Comparison of ENCODE assay signal across 8 cellular contexts in genomic region chr10:101031128-101031795, GRCh38. TPM values are rescaled to one million over a fixed set of nuclear protein-coding genes. Genes with fewer than 3 reads are reported as not detected.
DNase-seq lines count a peak whose midpoint lies in the region; ATAC-seq, FAIRE-seq and TF ChIP-seq lines count a peak whose summit lies in the region.

Gene PDZD7 (minus strand): TSS chr10:101031129. CDS start chr10:101030219, 910 bp downstream.
Gene SFXN3 (plus strand): TSS chr10:101031234. CDS start chr10:101034695, 3,461 bp downstream.

- H3K4me2 ChIP-seq in A549, result peak within 1 kb of the TSS; percentile 96

- TF ChIP-seq RAD21 in A549 (conservative IDR thresholded peaks at IDR 0.05 in 1 of 2, IDR thresholded peaks at IDR 0.05 in 1 of 2), result no peak

- POLR2A ChIA-PET in A549 (lab: Yijun Ruan, JAX), result interaction anchor here (1.0 to 2.3 kb wide), 7 partner anchors 10 to 35 kb away, joined by 3 to 18 read pairs (median 5); partner anchors contain the start of gene KAZALD1

- TF ChIP-seq EP300 in A549 (IDR thresholded peaks at IDR 0.05), result no peak

- FAIRE-seq in A549 (lab: Jason Lieb, UNC), result no peak

- 0% methylated on average over 9 of the region's 38 CpGs for WGBS in A549 (ENCODE audit: missing lambda C conversion rate)

- H3K4me3 ChIP-seq in A549 (peak within 1 kb of the TSS; percentile 77), cardiac fibroblast (replicated peaks in 1 of 2; ENCODE audit: low read depth in 2 of 2, low read length in 2 of 2) (peak within 1 kb of the TSS; percentile 61 to 77)

- H3K27ac ChIP-seq in A549, result peak within 1 kb of the TSS; percentile 75 to 92

- no peaks in the 10 kb centered on the region for H3K9me3 ChIP-seq in A549

- DNase-seq in A549 (ENCODE audit: low read depth in 1 of 2, low spot score in 1 of 2), result peak; percentile 92 to 95
- DNase-seq in NCI-H2196 treated with DMSO at 0.1 percent for 48 hours (lab: John Stamatoyannopoulos, UW; ENCODE audit: unreplicated experiment), result peak; percentile 40
- peak; percentile 93 to 96 (median 94) for DNase-seq in activated CD4-positive, CD25-positive, alpha-beta regulatory T cell (lab: John Stamatoyannopoulos, UW)
- DNase-seq in cardiac fibroblast (ENCODE audit: low read depth in 2 of 2), result peak; percentile 95 to 97
- peak; percentile 94 for DNase-seq in iris pigment epithelial cell (ENCODE audit: low read depth)
- DNase-seq in stimulated activated CD4-positive, alpha-beta T cell treated with anti-CD3 and anti-CD28 coated beads, Interleukin-12 subunit alpha, Interleukin-12 subunit beta, amount 100 ng/mL, for 24 hours (ENCODE audit: low read depth in 2 of 2), result peak; percentile 87 to 98

- CTCF ChIA-PET in A549 (lab: Yijun Ruan, JAX), result interaction anchor here (2.1 to 59.3 kb wide), 7 partner anchors 10 to 111 kb away, joined by 5 to 2364 read pairs (median 73); partner anchors contain the start of genes KAZALD1, LZTS2 and SEMA4G

- peaks cover 27% of the 10 kb centered on the region for H3K4me1 ChIP-seq in A549

- TF ChIP-seq POLR2A in A549 (IDR thresholded peaks at IDR 0.05; ENCODE audit: low read length), result peak; percentile 27

- ATAC-seq in A549, result peak; percentile 80 to 93
- ATAC-seq in GM18867 (IDR thresholded peaks at IDR 0.05; ENCODE audit: unreplicated experiment), result peak; percentile 95
- ATAC-seq in HG03103 (IDR thresholded peaks at IDR 0.05; ENCODE audit: low read depth, unreplicated experiment), result peak; percentile 88

- no peak for TF ChIP-seq CTCF in A549 (IDR thresholded peaks at IDR 0.05)
- no peak for TF ChIP-seq CTCF in cardiac fibroblast (IDR thresholded peaks at IDR 0.05; ENCODE audit: low read depth, low read length)

TF ChIP-seq in A549, 52 proteins besides CTCF, POLR2A, EP300 and RAD21:
- no peak for TF ChIP-seq HEYL (CRISPR knock-in tag; IDR thresholded peaks at IDR 0.05)
- peak; percentile 15; the same call in 1 of the 2 replicates for TF ChIP-seq MAX (IDR thresholded peaks at IDR 0.05)
- TF ChIP-seq ESRRA (IDR thresholded peaks at IDR 0.05; ENCODE audit: borderline replicate concordance, low read length), result no peak
- TF ChIP-seq E2F6 (IDR thresholded peaks at IDR 0.05; ENCODE audit: borderline replicate concordance, low read depth), result 0 out of 2 replicates have a peak, but pooled peaks have one; percentile 25
- peak; percentile 99 for TF ChIP-seq PBX3 (IDR thresholded peaks at IDR 0.05)
- no peak for TF ChIP-seq CBX2 (IDR thresholded peaks at IDR 0.05; ENCODE audit: borderline replicate concordance, low read depth)
- TF ChIP-seq TFCP2L1 (CRISPR knock-in tag; IDR thresholded peaks at IDR 0.05), result 0 out of 2 replicates have a peak, but pooled peaks have one; percentile 21
- TF ChIP-seq ZFP36 (IDR thresholded peaks at IDR 0.05; ENCODE audit: borderline replicate concordance, partially characterized antibody), result no peak
- TF ChIP-seq RNF2 (IDR thresholded peaks at IDR 0.05; ENCODE audit: borderline replicate concordance, low read depth), result no peak
- TF ChIP-seq CHD4 (IDR thresholded peaks at IDR 0.05; ENCODE audit: borderline replicate concordance), result no peak
- TF ChIP-seq JUNB (IDR thresholded peaks at IDR 0.05), result no peak
- TF ChIP-seq BHLHE40 (IDR thresholded peaks at IDR 0.05; ENCODE audit: low read depth, low read length), result no peak
- TF ChIP-seq JUN (IDR thresholded peaks at IDR 0.05), result no peak
- TF ChIP-seq BCL3 (IDR thresholded peaks at IDR 0.05), result no peak
- TF ChIP-seq CHD2 (IDR thresholded peaks at IDR 0.05; ENCODE audit: low read length, partially characterized antibody), result no peak
- no peak for TF ChIP-seq ZSCAN20 (CRISPR knock-in tag; IDR thresholded peaks at IDR 0.05)
- TF ChIP-seq ZC3H11A (IDR thresholded peaks at IDR 0.05), result no peak
- TF ChIP-seq FOSL2 (IDR thresholded peaks at IDR 0.05), result no peak
- TF ChIP-seq FOSL2 (CRISPR knock-in tag; IDR thresholded peaks at IDR 0.05), result no peak
- no peak for TF ChIP-seq EHMT2 (IDR thresholded peaks at IDR 0.05; ENCODE audit: low read depth)

RNA-seq across cellular contexts. Expression of gene PDZD7, which starts in this region (rescaled TPM):
- polyA plus RNA-seq in A549 (2011; rRNA removed), result 0.20 and 0.21 TPM in 2 replicates
- 0.94 and 1.1 TPM in 2 replicates for polyA plus RNA-seq in A549 (2012; cell fraction: cytosol; rRNA removed)
- polyA plus RNA-seq in A549 (2012; cell fraction: nucleus; rRNA removed), result 2.1 and 2.3 TPM in 2 replicates
- polyA plus RNA-seq in A549 (2017; fragmentation: RNase III; extraction: RNeasy Plus Mini Kit Qiagen cat#74134 plus additional on column Dnase treatment), result 0.56 to 0.79 TPM (median 0.63 TPM) in 3 replicates
- polyA minus RNA-seq in A549 (2011; rRNA and poly(A)+ RNA removed), result 0.25 and 0.44 TPM in 2 replicates

RNA-seq across cellular contexts. Expression of gene SFXN3, which starts in this region (rescaled TPM):
- polyA plus RNA-seq in A549 (2011; rRNA removed) (33.7 and 42.1 TPM in 2 replicates), A549 (2017; fragmentation: RNase III; extraction: RNeasy Plus Mini Kit Qiagen cat#74134 plus additional on column Dnase treatment) (26.3 to 27.6 TPM (median 26.4 TPM) in 3 replicates)
- 32.4 and 40.0 TPM in 2 replicates for polyA plus RNA-seq in A549 (2012; cell fraction: cytosol; rRNA removed)
- polyA plus RNA-seq in A549 (2012; cell fraction: nucleus; rRNA removed), result 97.7 and 113 TPM in 2 replicates
- polyA minus RNA-seq in A549 (2011; rRNA and poly(A)+ RNA removed), result 57.2 and 59.7 TPM in 2 replicates

Comparison
In these comparisons a context has a peak if more than half of its experiments do, and no peak if none do; other contexts are left out.
1. Peak in every context shown above with its lines: DNase-seq, ATAC-seq, H3K4me3 ChIP-seq and H3K27ac ChIP-seq.
2. DNase-seq: peak in every context shown above with its lines; median percentile 96 in cardiac fibroblast; 94 in iris pigment epithelial cell; 94 in A549; 94 in activated CD4-positive, CD25-positive, alpha-beta regulatory T cell; 92 in stimulated activated CD4-positive, alpha-beta T cell treated with anti-CD3 and anti-CD28 coated beads, Interleukin-12 subunit alpha, Interleukin-12 subunit beta, amount 100 ng/mL, for 24 hours; 40 in NCI-H2196 treated with DMSO at 0.1 percent for 48 hours.